17 cellular contexts compared by ENCODE assay signal in genomic region chr14:24011051-24011450, GRCh38. TPM values are rescaled to one million over a fixed set of nuclear protein-coding genes. Genes with fewer than 3 reads are reported as not detected.
DNase-seq lines count a peak whose midpoint lies in the region; TF ChIP-seq lines count a peak whose summit lies in the region.
"Had no signal": no experiment of that assay in that cellular context is flagged by ENCODE, and none has a peak within 500 bp of the region (broad histone marks: within the 10 kb centered on the region; RNA-seq: fewer than 3 reads in every experiment).

No MANE protein-coding gene starts in this region.

- WGBS in mesendoderm (ENCODE audit: extremely low coverage, insufficient coverage, low lambda C conversion rate) = no CpG with 5 or more reads among the region's 2 CpGs

- no peak overlapping the region for H2BK15ac ChIP-seq in mesendoderm (replicated peaks; ENCODE audit: low read depth)

- no peak for DNase-seq in activated naive CD4-positive, alpha-beta T cell treated with anti-CD3 and anti-CD28 coated beads for 36 hours
- no peak for DNase-seq in activated naive CD4-positive, alpha-beta T cell treated with Interleukin-2 at 50 U/mL for 16 hours
- no peak for DNase-seq in activated naive CD8-positive, alpha-beta T cell treated with anti-CD3 and anti-CD28 coated beads for 36 hours
- DNase-seq in nephron progenitor cell (no peak), ureter (ENCODE audit: low spot score) (no peak), AG20443 (ENCODE audit: low spot score) (no peak), mesendoderm (no peak)
- DNase-seq: activated CD8-positive, alpha-beta memory T cell treated with anti-CD3 and anti-CD28 coated beads, Interleukin-2, amount 50 U/mL, for 4 hours; effector CD8-positive, alpha-beta T cell; GDM1; left ventricle myocardium inferior; NCI-H2029 treated with DMSO at 0.1 percent for 48 hours; NCI-H446 treated with DMSO at 0.1 percent for 48 hours; SHP77; stimulated activated CD4-positive, alpha-beta T cell treated with anti-CD3 and anti-CD28 coated beads, Interleukin-2, amount 100 ng/mL, for 24 hours had no signal

- no peak overlapping the region for H3K23ac ChIP-seq in mesendoderm (ENCODE audit: low read length)

- no peaks in the 10 kb centered on the region for H3K79me2 ChIP-seq in mesendoderm (ENCODE audit: control insufficient read depth, insufficient read depth, low read length)

- no peak for TF ChIP-seq CTCF in nephron progenitor cell (IDR thresholded peaks at IDR 0.05)

- CTCF ChIA-PET in activated naive CD4-positive, alpha-beta T cell treated with anti-CD3 and anti-CD28 coated beads for 36 hours (lab: Charles Lee) = interaction anchor here (1.0 to 1.5 kb wide), 2 partner anchors 79 to 97 kb away, joined by 4 to 5 read pairs; no protein-coding TSS in a partner anchor

- peak overlapping the region; percentile 47 for H3K27ac Mint-ChIP-seq in activated naive CD4-positive, alpha-beta T cell treated with anti-CD3 and anti-CD28 coated beads for 36 hours
- H3K27ac Mint-ChIP-seq in IgD-negative memory B cell (peak overlapping the region; percentile 30 to 90 (median 76)), nephron progenitor cell (no peak overlapping the region)
- H3K27ac Mint-ChIP-seq in activated naive CD8-positive, alpha-beta T cell treated with anti-CD3 and anti-CD28 coated beads for 36 hours = peak overlapping the region; percentile 54

- no peak overlapping the region for H2AK5ac ChIP-seq in mesendoderm (ENCODE audit: low read length)

- peaks cover 3% of the 10 kb centered on the region for H3K36me3 Mint-ChIP-seq in activated naive CD4-positive, alpha-beta T cell treated with anti-CD3 and anti-CD28 coated beads for 36 hours (ENCODE audit: low read depth)
- H3K36me3 Mint-ChIP-seq in IgD-negative memory B cell (no peaks in the 10 kb centered on the region), nephron progenitor cell (ENCODE audit: low read depth) (peaks cover 10% of the 10 kb centered on the region)
- H3K36me3 Mint-ChIP-seq in activated naive CD8-positive, alpha-beta T cell treated with anti-CD3 and anti-CD28 coated beads for 36 hours = peaks cover 1% of the 10 kb centered on the region

- no peaks in the 10 kb centered on the region for H3K9me3 Mint-ChIP-seq in activated naive CD4-positive, alpha-beta T cell treated with anti-CD3 and anti-CD28 coated beads for 36 hours
- H3K9me3 Mint-ChIP-seq in IgD-negative memory B cell (no peaks in the 10 kb centered on the region), nephron progenitor cell (peaks cover 22% of the 10 kb centered on the region)
- H3K9me3 Mint-ChIP-seq in activated naive CD8-positive, alpha-beta T cell treated with anti-CD3 and anti-CD28 coated beads for 36 hours = no peaks in the 10 kb centered on the region

- no peak overlapping the region for H2BK5ac ChIP-seq in mesendoderm (ENCODE audit: low read length)

- no peak overlapping the region for H3K4me3 ChIP-seq in mesendoderm (ENCODE audit: low read length)
- H3K4me3 ChIP-seq: esophagus muscularis mucosa, left ventricle myocardium inferior had no signal

- H3K9ac ChIP-seq in mesendoderm (ENCODE audit: low read length) = no peak overlapping the region

- intact Hi-C loops in activated naive CD4-positive, alpha-beta T cell treated with anti-CD3 and anti-CD28 coated beads for 36 hours (cut with micrococcal nuclease) = loop anchor here (10.0 kb wide), 1 partner anchor 56 kb away; the partner anchor contains the start of gene DHRS4

- no peak overlapping the region for H3K56ac ChIP-seq in mesendoderm (ENCODE audit: low read length)

- H3K4ac ChIP-seq in mesendoderm (ENCODE audit: low read depth, low read length) = no peak overlapping the region

- H3K4me1 ChIP-seq in mesendoderm (ENCODE audit: control insufficient read depth, low read depth, low read length) = no peaks in the 10 kb centered on the region

- H3K27me3 Mint-ChIP-seq in activated naive CD4-positive, alpha-beta T cell treated with anti-CD3 and anti-CD28 coated beads for 36 hours (ENCODE audit: low read depth) = no peaks in the 10 kb centered on the region
- H3K27me3 Mint-ChIP-seq in IgD-negative memory B cell = no peaks in the 10 kb centered on the region
- no peaks in the 10 kb centered on the region for H3K27me3 Mint-ChIP-seq in activated naive CD8-positive, alpha-beta T cell treated with anti-CD3 and anti-CD28 coated beads for 36 hours
- peaks cover 8% of the 10 kb centered on the region for H3K27me3 Mint-ChIP-seq in nephron progenitor cell (ENCODE audit: low read depth, poor library complexity)

- no peak overlapping the region for H3K27ac ChIP-seq in mesendoderm (ENCODE audit: low read depth, low read length)
- H3K27ac ChIP-seq: esophagus muscularis mucosa, left ventricle myocardium inferior had no signal

- H3K18ac ChIP-seq in mesendoderm (ENCODE audit: low read length) = no peak overlapping the region

- no peak overlapping the region for H4K8ac ChIP-seq in mesendoderm (ENCODE audit: low read depth, low read length)

- no peaks in the 10 kb centered on the region for H3K27me3 ChIP-seq in mesendoderm (ENCODE audit: insufficient read depth, low read length, poor library complexity)
- H3K27me3 ChIP-seq: esophagus muscularis mucosa had no signal

- H3K4me3 Mint-ChIP-seq in activated naive CD4-positive, alpha-beta T cell treated with anti-CD3 and anti-CD28 coated beads for 36 hours = no peak overlapping the region
- H3K4me3 Mint-ChIP-seq in IgD-negative memory B cell (peak overlapping the region in 1 of 4 donors; percentile 55), nephron progenitor cell (peak overlapping the region; percentile 4)
- no peak overlapping the region for H3K4me3 Mint-ChIP-seq in activated naive CD8-positive, alpha-beta T cell treated with anti-CD3 and anti-CD28 coated beads for 36 hours

- H3K4me1 Mint-ChIP-seq in activated naive CD4-positive, alpha-beta T cell treated with anti-CD3 and anti-CD28 coated beads for 36 hours (ENCODE audit: low read depth) = peaks cover 40% of the 10 kb centered on the region
- H3K4me1 Mint-ChIP-seq in IgD-negative memory B cell = peaks cover 14 to 29% (median 16%) of the 10 kb centered on the region in 3 donors
- peaks cover 31% of the 10 kb centered on the region for H3K4me1 Mint-ChIP-seq in activated naive CD8-positive, alpha-beta T cell treated with anti-CD3 and anti-CD28 coated beads for 36 hours
- H3K4me1 Mint-ChIP-seq in nephron progenitor cell = peaks cover 22% of the 10 kb centered on the region

- H3K4me2 ChIP-seq in mesendoderm (ENCODE audit: low read length) = no peak overlapping the region

- no peaks in the 10 kb centered on the region for H3K79me1 ChIP-seq in mesendoderm (ENCODE audit: low read length)

- no peak overlapping the region for H4K5ac ChIP-seq in mesendoderm (ENCODE audit: low read length)

- H2BK120ac ChIP-seq in mesendoderm (ENCODE audit: low read depth, low read length) = no peak overlapping the region

- no peaks in the 10 kb centered on the region for H3K36me3 ChIP-seq in mesendoderm (ENCODE audit: control insufficient read depth, insufficient read depth, low read length)
- H3K36me3 ChIP-seq: esophagus muscularis mucosa, left ventricle myocardium inferior had no signal

RNA-seq across cellular contexts. Expression of gene DHRS4L2, which starts 22.3 kb away (rescaled TPM):
- 10 to 100 TPM; 26.2 to 26.3 TPM for total RNA-seq in activated naive CD4-positive, alpha-beta T cell treated with anti-CD3 and anti-CD28 coated beads for 36 hours
- polyA plus RNA-seq in IgD-negative memory B cell = 14.6 TPM
- 10 to 100 TPM; 18.1 to 20.8 TPM for total RNA-seq in activated naive CD8-positive, alpha-beta T cell treated with anti-CD3 and anti-CD28 coated beads for 36 hours
- total RNA-seq in ureter = 30.3 TPM
- polyA plus RNA-seq in mesendoderm (2013, experiment 1 of 2) = 14.9 TPM
- 14.1 TPM for polyA plus RNA-seq in mesendoderm (2013, experiment 2 of 2)

RNA-seq across cellular contexts. Expression of gene CARMIL3, which starts 40.8 kb away (rescaled TPM):
- under 1 TPM; 0.48 to 0.99 TPM for total RNA-seq in activated naive CD4-positive, alpha-beta T cell treated with anti-CD3 and anti-CD28 coated beads for 36 hours
- polyA plus RNA-seq in IgD-negative memory B cell = 0.35 TPM
- under 1 TPM; 0.43 to 0.56 TPM for total RNA-seq in activated naive CD8-positive, alpha-beta T cell treated with anti-CD3 and anti-CD28 coated beads for 36 hours
- 1.3 TPM for total RNA-seq in ureter
- 2.2 TPM for polyA plus RNA-seq in mesendoderm (2013, experiment 1 of 2)
- polyA plus RNA-seq in mesendoderm (2013, experiment 2 of 2) = 2.3 TPM

RNA-seq across cellular contexts. Expression of gene DHRS4, which starts 57.5 kb away (rescaled TPM):
- 10 to 100 TPM; 22.8 to 24.0 TPM for total RNA-seq in activated naive CD4-positive, alpha-beta T cell treated with anti-CD3 and anti-CD28 coated beads for 36 hours
- 29.8 TPM for polyA plus RNA-seq in IgD-negative memory B cell
- total RNA-seq in activated naive CD8-positive, alpha-beta T cell treated with anti-CD3 and anti-CD28 coated beads for 36 hours = 10 to 100 TPM; 18.0 to 21.4 TPM
- 21.2 TPM for total RNA-seq in ureter
- 10.4 TPM for polyA plus RNA-seq in mesendoderm (2013, experiment 1 of 2)
- 10.7 TPM for polyA plus RNA-seq in mesendoderm (2013, experiment 2 of 2)
